Comparison of ENCODE assay signal across 7 cellular contexts in the genomic region with DNA sequence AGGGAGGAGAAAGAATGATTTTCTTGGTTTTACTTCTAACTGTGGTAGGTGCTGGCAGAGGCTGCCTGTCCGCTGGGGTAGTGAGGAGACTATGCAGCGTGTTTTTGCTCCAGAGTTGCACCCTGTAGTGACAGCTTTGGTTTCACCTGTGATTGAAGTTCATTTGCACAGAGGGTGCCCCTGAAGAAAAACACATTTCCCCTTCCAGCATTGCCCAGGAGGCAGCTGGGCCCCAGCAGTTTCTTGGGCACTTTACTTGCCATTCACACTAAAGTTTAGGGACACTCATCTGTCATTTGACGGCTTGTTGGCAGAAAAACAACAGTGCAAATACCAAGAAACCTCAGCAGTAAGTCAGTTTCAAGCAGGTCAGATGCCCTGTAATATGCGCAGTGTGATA.
"Had no signal": no experiment of that assay in that cellular context is flagged by ENCODE, and none has a peak within 500 bp of the region (broad histone marks: within the 10 kb centered on the region; RNA-seq: fewer than 3 reads in every experiment).

No MANE protein-coding gene starts in this region.

- H3K4me1 ChIP-seq: HAP-1 had no signal

- H2AFZ ChIP-seq: GM23338 had no signal

- H3K27ac Mint-ChIP-seq: GM23338 had no signal

- H3K4me2 ChIP-seq: GM23338 had no signal

- FAIRE-seq: HTR-8/SVneo, K562 had no signal

- H3K4me3 Mint-ChIP-seq: GM23338 had no signal

- ATAC-seq: GM23338, HCT116, K562 had no signal

- H3K9me3 ChIP-seq: HAP-1 had no signal

- H3K4me3 ChIP-seq: GM23338, HAP-1, K562 had no signal

- H3K36me3 ChIP-seq: HAP-1 had no signal

- DNase-seq: H7, IMR-90 had no signal

- H3K9me3 Mint-ChIP-seq: GM23338 had no signal

- H3K4me1 Mint-ChIP-seq: GM23338 had no signal
